In the genomic region with DNA sequence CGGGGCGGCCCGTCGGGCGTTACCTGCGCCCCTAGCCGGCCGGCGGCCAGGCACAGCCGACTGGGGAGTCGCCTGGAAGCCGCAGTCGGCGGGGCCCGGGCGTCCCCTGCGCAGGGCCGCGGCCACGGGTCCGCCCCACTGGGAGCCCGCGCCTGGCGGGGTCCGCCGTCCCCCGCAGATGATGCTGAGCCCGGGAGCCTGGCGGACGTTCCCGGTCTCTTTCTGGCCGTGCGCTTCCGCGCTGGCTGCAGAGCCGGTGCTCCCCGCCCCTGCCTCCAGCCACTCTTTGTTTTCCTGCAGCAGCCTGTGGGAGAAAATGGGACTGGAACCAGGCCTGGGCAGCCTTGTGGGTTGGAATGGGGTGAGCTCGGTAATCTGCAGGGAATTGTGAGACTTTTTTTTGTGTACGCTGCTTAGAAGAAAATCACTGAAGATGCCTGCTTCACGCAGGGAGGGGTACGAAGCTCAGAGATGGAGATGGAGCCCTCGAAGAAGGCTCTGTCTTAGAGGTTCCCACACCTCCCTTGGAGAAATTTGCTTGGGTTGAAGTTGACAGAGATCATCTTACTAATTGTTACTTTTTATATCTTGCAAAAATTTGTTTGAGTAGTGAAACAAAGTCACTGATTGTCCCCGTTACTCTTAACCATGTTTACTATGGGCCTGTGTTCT, we compare ENCODE assay signal across 8 cellular contexts. TPM values are rescaled to one million over a fixed set of nuclear protein-coding genes. Genes with fewer than 3 reads are reported as not detected.
DNase-seq lines count a peak whose midpoint lies in the region; ATAC-seq and TF ChIP-seq lines count a peak whose summit lies in the region.

No MANE protein-coding gene starts in this region.

- POLR2A ChIA-PET in activated CD8-positive, alpha-beta T cell treated with anti-CD3 and anti-CD28 coated beads for 36 hours (lab: Charles Lee), result interaction anchor here (1.6 to 5.2 kb wide), 4 partner anchors 10 to 159 kb away, joined by 3 to 41 read pairs (median 10); partner anchors contain the start of genes ENTPD6 and GINS1

- H3K27ac Mint-ChIP-seq in IgD-negative memory B cell (peak overlapping the region in 2 of 3 donors; percentile 50 to 79), nephron progenitor cell (peak overlapping the region; percentile 90)
- H3K27ac Mint-ChIP-seq in activated CD8-positive, alpha-beta T cell treated with anti-CD3 and anti-CD28 coated beads for 36 hours, result peak overlapping the region; percentile 59

- DNase-seq in activated CD8-positive, alpha-beta T cell treated with anti-CD3 and anti-CD28 coated beads for 36 hours, result no peak
- DNase-seq in foreskin melanocyte, result peak; percentile 21
- peak; percentile 58 for DNase-seq in nephron progenitor cell
- DNase-seq in amniotic stem cell (lab: John Stamatoyannopoulos, UW), result no peak
- no peak for DNase-seq in NCI-H2196 treated with DMSO at 0.1 percent for 48 hours (lab: John Stamatoyannopoulos, UW; ENCODE audit: unreplicated experiment)

- H3K9me3 Mint-ChIP-seq in IgD-negative memory B cell (peaks cover 0 to 1% (median 1%) of the 10 kb centered on the region in 3 donors), nephron progenitor cell (peaks cover 4% of the 10 kb centered on the region)
- H3K9me3 Mint-ChIP-seq in activated CD8-positive, alpha-beta T cell treated with anti-CD3 and anti-CD28 coated beads for 36 hours, result no peaks in the 10 kb centered on the region

- H3K27me3 Mint-ChIP-seq in IgD-negative memory B cell (peaks cover 19% of the 10 kb centered on the region), nephron progenitor cell (ENCODE audit: low read depth, poor library complexity) (peaks cover 15% of the 10 kb centered on the region)
- peaks cover 7% of the 10 kb centered on the region for H3K27me3 Mint-ChIP-seq in activated CD8-positive, alpha-beta T cell treated with anti-CD3 and anti-CD28 coated beads for 36 hours

- H3K4me1 ChIP-seq in ES-I3 (ENCODE audit: insufficient read depth, low read length), result peaks cover 15% of the 10 kb centered on the region; the same call in 1 of the 2 replicates

- peak; percentile 16 for ATAC-seq in GM21447 (IDR thresholded peaks at IDR 0.05; ENCODE audit: unreplicated experiment)
- ATAC-seq in activated CD8-positive, alpha-beta T cell treated with anti-CD3 and anti-CD28 coated beads for 36 hours, result peak; percentile 31

- CTCF ChIA-PET in activated CD8-positive, alpha-beta T cell treated with anti-CD3 and anti-CD28 coated beads for 36 hours (lab: Charles Lee), result interaction anchor here (1.2 to 1.5 kb wide), 2 partner anchors 10 to 12 kb away, joined by 3 to 7 read pairs; no protein-coding TSS in a partner anchor

- H3K9me3 ChIP-seq in ES-I3 (ENCODE audit: control insufficient read depth, insufficient read depth, low read length), result peaks cover 4% of the 10 kb centered on the region; the same call in 1 of the 2 replicates

- H3K36me3 ChIP-seq in ES-I3 (ENCODE audit: insufficient read depth, low read length), result no peaks in the 10 kb centered on the region; the same call in 1 of the 2 replicates

- no peak for TF ChIP-seq CTCF in activated CD8-positive, alpha-beta T cell treated with anti-CD3 and anti-CD28 coated beads for 36 hours (IDR thresholded peaks at IDR 0.05)
- no peak for TF ChIP-seq CTCF in nephron progenitor cell (IDR thresholded peaks at IDR 0.05)

- peak overlapping the region; percentile 88 for H3K9ac ChIP-seq in ES-I3 (ENCODE audit: low read depth, low read length)

- H3K36me3 Mint-ChIP-seq in IgD-negative memory B cell (peaks cover 3% of the 10 kb centered on the region), nephron progenitor cell (ENCODE audit: low read depth) (peaks cover 11% of the 10 kb centered on the region)
- peaks cover 4% of the 10 kb centered on the region for H3K36me3 Mint-ChIP-seq in activated CD8-positive, alpha-beta T cell treated with anti-CD3 and anti-CD28 coated beads for 36 hours (ENCODE audit: low read depth)

- intact Hi-C loops in activated CD8-positive, alpha-beta T cell treated with anti-CD3 and anti-CD28 coated beads for 36 hours (cut with micrococcal nuclease), result no loop called here

- peaks cover 19 to 35% (median 28%) of the 10 kb centered on the region in 3 donors for H3K4me1 Mint-ChIP-seq in IgD-negative memory B cell
- H3K4me1 Mint-ChIP-seq in activated CD8-positive, alpha-beta T cell treated with anti-CD3 and anti-CD28 coated beads for 36 hours (ENCODE audit: low read depth), result peaks cover 56% of the 10 kb centered on the region
- H3K4me1 Mint-ChIP-seq in nephron progenitor cell, result peaks cover 69% of the 10 kb centered on the region

- H3K4me3 Mint-ChIP-seq in IgD-negative memory B cell (peak overlapping the region; percentile 85 to 99 (median 90)), nephron progenitor cell (peak overlapping the region; percentile 98)
- H3K4me3 Mint-ChIP-seq in activated CD8-positive, alpha-beta T cell treated with anti-CD3 and anti-CD28 coated beads for 36 hours, result peak overlapping the region; percentile 83

RNA-seq across cellular contexts. Expression of gene PYGB, which starts 0.8 kb away (rescaled TPM):
- 27.6 TPM for polyA plus RNA-seq in IgD-negative memory B cell
- total RNA-seq in activated CD8-positive, alpha-beta T cell treated with anti-CD3 and anti-CD28 coated beads for 36 hours, result 10 to 100 TPM; 26.1 to 26.5 TPM

RNA-seq across cellular contexts. Expression of gene ENTPD6, which starts 53.1 kb away (rescaled TPM):
- 26.9 TPM for polyA plus RNA-seq in IgD-negative memory B cell
- total RNA-seq in activated CD8-positive, alpha-beta T cell treated with anti-CD3 and anti-CD28 coated beads for 36 hours, result 10 to 100 TPM; 39.4 to 42.8 TPM

Comparison
In these comparisons a context has a peak if more than half of its experiments do, and no peak if none do; other contexts are left out.
1. DNase-seq: peak in foreskin melanocyte (single experiment) and nephron progenitor cell (single experiment); none in activated CD8-positive, alpha-beta T cell treated with anti-CD3 and anti-CD28 coated beads for 36 hours (single experiment), amniotic stem cell (single experiment) and NCI-H2196 treated with DMSO at 0.1 percent for 48 hours (single experiment).
2. Peak in every context shown above with its lines, with median percentiles within 50 percentile points of each other: H3K27ac Mint-ChIP-seq and H3K4me3 Mint-ChIP-seq.